Comparison of ENCODE assay signal across 19 cellular contexts in genomic region chr11:70525466-70525865, GRCh38.
"Had no signal": no experiment of that assay in that cellular context is flagged by ENCODE, and none has a peak within 500 bp of the region (broad histone marks: within the 10 kb centered on the region; RNA-seq: fewer than 3 reads in every experiment).

No MANE protein-coding gene starts in this region.

- H3K27ac ChIP-seq: brain microvascular endothelial cell, epithelial cell of prostate, heart left ventricle, thyroid gland, uterus had no signal

- H3K36me3 ChIP-seq: brain microvascular endothelial cell, heart left ventricle, thyroid gland, uterus had no signal

- DNase-seq: activated B cell treated with CpG ODN at 0.5 μM for 24 hours; activated CD4-positive, alpha-beta T cell treated with anti-CD3 and anti-CD28 coated beads for 48 hours; activated CD8-positive, alpha-beta memory T cell treated with anti-CD3 and anti-CD28 coated beads, Interleukin-2, amount 50 U/mL, for 48 hours; activated gamma-delta T cell; activated naive CD8-positive, alpha-beta T cell treated with anti-CD3 and anti-CD28 coated beads for 36 hours; activated T-cell treated with anti-CD3 and anti-CD28 coated beads, Interleukin-2, amount 50 U/mL, for 72 hours; amygdala; brain microvascular endothelial cell; dermis blood vessel endothelial cell; effector memory CD8-positive, alpha-beta T cell; stimulated activated CD4-positive, alpha-beta T cell treated with anti-CD3 and anti-CD28 coated beads, Interleukin-15, amount 100 ng/mL, for 24 hours; stimulated activated CD4-positive, alpha-beta T cell treated with anti-CD3 and anti-CD28 coated beads, Interleukin-4, amount 100 ng/mL, for 1 hour; stimulated activated naive B cell treated with anti-CD40 and anti-IgM and Interleukin-4, amounts not matched to agents 10 μg/mL and 1 μg/mL and 100 μg/mL, for 72 hours; SW 1271; thyroid gland; uterus had no signal

- H3K27me3 ChIP-seq: brain microvascular endothelial cell, thyroid gland, uterus had no signal

- H3K9me3 ChIP-seq: heart left ventricle, thyroid gland, uterus had no signal

- H3K4me3 ChIP-seq: heart left ventricle, thyroid gland, uterus had no signal

- H3K4me1 ChIP-seq: thyroid gland, uterus had no signal

- ATAC-seq: activated T-cell treated with anti-CD3 and anti-CD28 coated beads, Interleukin-2, amount 50 U/mL, for 72 hours; effector memory CD8-positive, alpha-beta T cell; left lobe of liver; stimulated activated naive B cell treated with anti-CD40 and anti-IgM and Interleukin-4, amounts not matched to agents 10 μg/mL and 1 μg/mL and 100 μg/mL, for 72 hours had no signal
